In the genomic region with DNA sequence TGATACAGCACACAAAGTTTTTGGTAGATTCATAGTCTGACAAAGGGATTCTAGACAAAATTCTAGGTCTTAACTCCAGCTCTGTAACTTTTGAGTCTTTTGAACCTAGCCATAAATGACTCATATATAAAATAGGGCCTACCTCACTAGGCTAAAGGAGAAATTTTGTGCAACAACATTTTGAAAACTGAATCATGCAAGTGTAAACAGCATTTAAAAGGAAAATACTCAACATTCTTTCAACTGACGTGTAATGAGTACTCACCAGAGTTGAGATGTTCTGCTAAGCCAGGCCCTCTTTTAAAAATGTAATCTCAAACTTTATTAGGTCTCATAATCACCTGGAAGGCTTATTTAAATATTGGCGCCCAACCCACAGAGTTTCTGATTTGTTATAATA, we compare ENCODE assay signal across 22 cellular contexts.
A peak's percentile ranks its signal among the peaks of the same experiment; 100 is the strongest.
DNase-seq lines count a peak whose midpoint lies in the region; ATAC-seq and TF ChIP-seq lines count a peak whose summit lies in the region.
"Had no signal": no experiment of that assay in that cellular context is flagged by ENCODE, and none has a peak within 500 bp of the region (broad histone marks: within the 10 kb centered on the region; RNA-seq: fewer than 3 reads in every experiment).

No MANE protein-coding gene starts in this region.

- no peak for ATAC-seq in HG03521 (IDR thresholded peaks at IDR 0.05; ENCODE audit: unreplicated experiment)
- no peak for ATAC-seq in HG02981 (IDR thresholded peaks at IDR 0.05; ENCODE audit: unreplicated experiment)
- ATAC-seq: stimulated activated memory B cell treated with anti-CD40 and anti-IgM and Interleukin-4, amounts not matched to agents 10 μg/mL and 1 μg/mL and 100 μg/mL, for 72 hours; WTC11 had no signal

- no TSS peak for BruUV-seq in PC-9 (replicated peaks; lab: Mats Ljungman, UMichigan)

- peaks cover 29% of the 10 kb centered on the region for H3K4me1 ChIP-seq in PC-9 (replicated peaks; ENCODE audit: insufficient read depth)
- H3K4me1 ChIP-seq: Caco-2, lower lobe of right lung, vagina had no signal

- H4K20me1 ChIP-seq in PC-9 (ENCODE audit: insufficient read depth): no peaks in the 10 kb centered on the region

- intact Hi-C loops in PC-9 (cut with micrococcal nuclease; ENCODE audit: unreplicated experiment): no loop called here

- H3K9me3 ChIP-seq in PC-9 (ENCODE audit: insufficient read depth, low read depth): peaks cover 6% of the 10 kb centered on the region; the same call in 1 of the 2 replicates
- H3K9me3 ChIP-seq: Caco-2, lower lobe of right lung, vagina had no signal

- no peaks in the 10 kb centered on the region for H3K9me2 ChIP-seq in PC-9 (ENCODE audit: insufficient read depth)

- CTCF ChIA-PET in PC-9 (lab: Charles Lee) (no interaction called here), HEK293T (lab: Yijun Ruan, JAX) (no interaction called here)

- H3K27me3 ChIP-seq in PC-9 (ENCODE audit: insufficient read depth, low read depth): no peaks in the 10 kb centered on the region
- H3K27me3 ChIP-seq: vagina had no signal

- H3K27ac ChIP-seq in PC-9: peak overlapping the region; percentile 80
- H3K27ac ChIP-seq in epithelial cell of prostate: peak overlapping the region; percentile 26
- H3K27ac ChIP-seq: lower lobe of right lung, vagina had no signal

- POLR2A ChIA-PET in PC-9 (lab: Charles Lee; ENCODE audit: unreplicated experiment) (no interaction called here), HEK293T (lab: Yijun Ruan, JAX) (no interaction called here)

- peak overlapping the region; percentile 24; the same call in 1 of the 2 replicates for H2AFZ ChIP-seq in PC-9

- H3K79me2 ChIP-seq in PC-9 (ENCODE audit: low read depth): no peaks in the 10 kb centered on the region

- peaks cover 13% of the 10 kb centered on the region; the same call in 1 of the 2 replicates for H3F3A ChIP-seq in PC-9 (ENCODE audit: insufficient read depth, low read depth)

- peak overlapping the region; percentile 37 for H3K4me2 ChIP-seq in PC-9

- peak; percentile 14 for DNase-seq in EH (ENCODE audit: low read depth)
- DNase-seq in PC-9: peak in 1 of 2 experiments; percentile 77
- DNase-seq in epithelial cell of prostate (ENCODE audit: low read depth, low spot score): peak; percentile 36
- DNase-seq in renal cortical epithelial cell (ENCODE audit: low read depth): peak; percentile 63
- no peak for DNase-seq in stimulated activated CD4-positive, alpha-beta T cell treated with anti-CD3 and anti-CD28 coated beads, Interleukin-12 subunit alpha, Interleukin-12 subunit beta, amount 100 ng/mL, for 4 hours
- no peak for DNase-seq in HEK293T (ENCODE audit: extremely low spot score)
- DNase-seq: activated CD4-positive, alpha-beta T cell treated with anti-CD3 and anti-CD28 coated beads, Interleukin-2, amount 50 U/mL, for 1 hour; aorta; C1 segment of cervical spinal cord; Caco-2; DMS79 treated with DMSO at 0.1 percent for 48 hours; lower lobe of right lung; NCI-H1092 treated with DMSO at 0.1 percent for 48 hours; NCI-H1930; NCI-H774; stimulated activated CD4-positive, alpha-beta T cell treated with anti-CD3 and anti-CD28 coated beads, Interleukin-2, amount 100 ng/mL, for 24 hours; T1000 had no signal

- no peaks in the 10 kb centered on the region for H3K36me3 ChIP-seq in PC-9 (ENCODE audit: low read depth)
- H3K36me3 ChIP-seq: lower lobe of right lung, vagina had no signal

- no peak overlapping the region for H3K4me3 ChIP-seq in PC-9
- H3K4me3 ChIP-seq: lower lobe of right lung, vagina had no signal

- no peak for TF ChIP-seq CTCF in PC-9 (conservative IDR thresholded peaks at IDR 0.05)

TF ChIP-seq in HEK293T, 16 proteins besides CTCF, POLR2A, EP300 and RAD21:
- TF ChIP-seq ELF4 (IDR thresholded peaks at IDR 0.05) (no peak), FOXA1 (IDR thresholded peaks at IDR 0.05) (no peak), HDGF (IDR thresholded peaks at IDR 0.05; ENCODE audit: borderline replicate concordance) (no peak), CTBP1 (IDR thresholded peaks at IDR 0.05; ENCODE audit: borderline replicate concordance) (no peak)
- TF ChIP-seq, protein P1, sequence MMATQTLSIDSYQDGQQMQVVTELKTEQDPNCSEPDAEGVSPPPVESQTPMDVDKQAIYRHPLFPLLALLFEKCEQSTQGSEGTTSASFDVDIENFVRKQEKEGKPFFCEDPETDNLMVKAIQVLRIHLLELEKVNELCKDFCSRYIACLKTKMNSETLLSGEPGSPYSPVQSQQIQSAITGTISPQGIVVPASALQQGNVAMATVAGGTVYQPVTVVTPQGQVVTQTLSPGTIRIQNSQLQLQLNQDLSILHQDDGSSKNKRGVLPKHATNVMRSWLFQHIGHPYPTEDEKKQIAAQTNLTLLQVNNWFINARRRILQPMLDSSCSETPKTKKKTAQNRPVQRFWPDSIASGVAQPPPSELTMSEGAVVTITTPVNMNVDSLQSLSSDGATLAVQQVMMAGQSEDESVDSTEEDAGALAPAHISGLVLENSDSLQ (IDR thresholded peaks at IDR 0.05): no peak

Comparison
In these comparisons a context has a peak if more than half of its experiments do, and no peak if none do; other contexts are left out.
1. DNase-seq: peak in EH (single experiment), epithelial cell of prostate (single experiment) and renal cortical epithelial cell (single experiment); none in stimulated activated CD4-positive, alpha-beta T cell treated with anti-CD3 and anti-CD28 coated beads, Interleukin-12 subunit alpha, Interleukin-12 subunit beta, amount 100 ng/mL, for 4 hours (single experiment) and HEK293T (single experiment).